Comparison of ENCODE assay signal across 22 cellular contexts in genomic region chr9:4380406-4380805, GRCh38.
"Had no signal": no experiment of that assay in that cellular context is flagged by ENCODE, and none has a peak within 500 bp of the region (broad histone marks: within the 10 kb centered on the region; RNA-seq: fewer than 3 reads in every experiment).

No MANE protein-coding gene starts in this region.

- H3K27me3 ChIP-seq: dorsolateral prefrontal cortex, gastroesophageal sphincter, left lung had no signal

- H3K36me3 Mint-ChIP-seq: mesothelial cell of epicardium, naive B cell had no signal

- H3K36me3 ChIP-seq: gastroesophageal sphincter, heart right ventricle, left lung, lower lobe of right lung had no signal

- H3K4me1 Mint-ChIP-seq: naive B cell had no signal

- H3K27ac Mint-ChIP-seq: mesothelial cell of epicardium, naive B cell had no signal

- H3K9me3 ChIP-seq: gastroesophageal sphincter, heart right ventricle, left lung, lower lobe of right lung, mucosa of descending colon had no signal

- H3K27ac ChIP-seq: coronary artery, dorsolateral prefrontal cortex, epithelial cell of prostate, foreskin keratinocyte, gastroesophageal sphincter, heart right ventricle, left lung, lower lobe of right lung had no signal

- H3K4me1 ChIP-seq: foreskin keratinocyte, gastroesophageal sphincter, heart right ventricle, left lung, lower lobe of right lung had no signal

- H3K4me3 Mint-ChIP-seq: mesothelial cell of epicardium, naive B cell had no signal

- H3K9me3 Mint-ChIP-seq: mesothelial cell of epicardium, naive B cell had no signal

- ATAC-seq: esophagus mucosa, foreskin keratinocyte, gastroesophageal sphincter, heart right ventricle, left cardiac atrium, left lung, left ventricle myocardium superior, lower lobe of right lung, mucosa of descending colon had no signal

- H3K4me3 ChIP-seq: coronary artery, dorsolateral prefrontal cortex, gastroesophageal sphincter, heart right ventricle, left lung, lower lobe of right lung, mucosa of descending colon had no signal

- DNase-seq: dermis blood vessel endothelial cell; dorsolateral prefrontal cortex; effector CD4-positive, alpha-beta T cell; effector memory CD4-positive, alpha-beta T cell; erythroblast; foreskin keratinocyte; glutamatergic neuron; head of caudate nucleus; heart right ventricle; hippocampal formation; left cardiac atrium; left lung; left ventricle myocardium superior; lower lobe of right lung; mesenchymal stem cell; mucosa of descending colon; naive B cell had no signal
